In the genomic region with DNA sequence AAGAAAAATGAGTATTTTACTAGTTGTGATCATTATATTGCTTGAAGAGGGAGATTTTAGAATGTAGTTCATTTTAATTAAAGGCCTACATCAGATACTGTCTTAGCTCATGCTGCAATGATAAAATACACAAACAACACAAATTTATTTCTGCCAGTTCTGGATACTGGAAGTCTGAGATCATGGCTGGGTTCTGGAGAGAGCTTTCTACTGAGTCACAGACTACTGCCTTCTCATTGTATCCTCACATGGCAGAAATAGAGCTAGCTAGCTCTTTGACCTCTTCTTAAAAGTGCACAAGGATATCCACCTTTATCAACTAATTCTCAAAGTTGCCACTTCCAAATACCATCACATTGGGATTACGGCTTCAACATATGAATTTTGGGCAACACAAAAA, we compare ENCODE assay signal across 17 cellular contexts. TPM values are rescaled to one million over a fixed set of nuclear protein-coding genes. Genes with fewer than 3 reads are reported as not detected.
DNase-seq lines count a peak whose midpoint lies in the region; ATAC-seq, FAIRE-seq and TF ChIP-seq lines count a peak whose summit lies in the region.
"Had no signal": no experiment of that assay in that cellular context is flagged by ENCODE, and none has a peak within 500 bp of the region (broad histone marks: within the 10 kb centered on the region; RNA-seq: fewer than 3 reads in every experiment).

No MANE protein-coding gene starts in this region.

- FAIRE-seq in GM12892 (lab: Jason Lieb, UNC) (peak; percentile 33), astrocyte (lab: Jason Lieb, UNC) (peak; percentile 23)

- H3K79me2 ChIP-seq in astrocyte (ENCODE audit: insufficient read depth, low read length), result no peaks in the 10 kb centered on the region

- H3K27me3 Mint-ChIP-seq in astrocyte (ENCODE audit: low read depth, unreplicated experiment), result no peaks in the 10 kb centered on the region
- H3K27me3 Mint-ChIP-seq: CD8-positive, alpha-beta memory T cell; naive B cell had no signal

- peak overlapping the region; percentile 54 for H3K9ac ChIP-seq in astrocyte (ENCODE audit: low read length)
- H3K9ac ChIP-seq: KMS-11 had no signal

- H3K4me3 ChIP-seq in astrocyte (ENCODE audit: insufficient read depth, low read depth, low read length), result no peak overlapping the region
- H3K4me3 ChIP-seq in fibroblast of pulmonary artery (replicated peaks; ENCODE audit: low read depth, low read length), result no peak overlapping the region
- H3K4me3 ChIP-seq in aorta (ENCODE audit: low read length in 2 of 2), result no peak overlapping the region
- H3K4me3 ChIP-seq: tibial nerve had no signal

- H3K9me3 Mint-ChIP-seq in astrocyte (ENCODE audit: unreplicated experiment), result no peaks in the 10 kb centered on the region
- H3K9me3 Mint-ChIP-seq: CD8-positive, alpha-beta memory T cell; naive B cell had no signal

- no peak for TF ChIP-seq POLR2A in GM12892 (IDR thresholded peaks at IDR 0.05; ENCODE audit: low read depth, low read length)

- no peaks in the 10 kb centered on the region for H3K27me3 ChIP-seq in astrocyte (ENCODE audit: insufficient read depth, low read length)
- no peaks in the 10 kb centered on the region for H3K27me3 ChIP-seq in aorta (ENCODE audit: control insufficient read depth in 1 of 2, insufficient read depth in 2 of 2, low read length in 1 of 2)
- H3K27me3 ChIP-seq: tibial nerve had no signal

- peak overlapping the region; percentile 86 for H3K27ac Mint-ChIP-seq in astrocyte (ENCODE audit: unreplicated experiment)
- H3K27ac Mint-ChIP-seq: CD8-positive, alpha-beta memory T cell; naive B cell had no signal

- H3K4me1 ChIP-seq in astrocyte (ENCODE audit: insufficient read depth, low read length) (peaks cover 17% of the 10 kb centered on the region), aorta (ENCODE audit: control insufficient read depth in 1 of 2, insufficient read depth in 2 of 2, low read length in 2 of 2) (no peaks in the 10 kb centered on the region)
- H3K4me1 ChIP-seq: tibial nerve had no signal

- WGBS in aorta, 2 donors, result 93 to 97% methylated on average over 1 of the region's 1 CpG

- no peaks in the 10 kb centered on the region for H3K36me3 Mint-ChIP-seq in astrocyte (ENCODE audit: low read depth, unreplicated experiment)

- peak overlapping the region; percentile 67 for H3K4me2 ChIP-seq in astrocyte (ENCODE audit: low read length)
- H3K4me2 ChIP-seq: KMS-11 had no signal

- no peak for ATAC-seq in aorta (ENCODE audit: low FRiP score)
- no peak for ATAC-seq in HG02610 (IDR thresholded peaks at IDR 0.05; ENCODE audit: unreplicated experiment)
- ATAC-seq: HCT116 had no signal

- H3K4me3 Mint-ChIP-seq in astrocyte (ENCODE audit: unreplicated experiment), result no peak overlapping the region
- H3K4me3 Mint-ChIP-seq: CD8-positive, alpha-beta memory T cell; naive B cell had no signal

- peak overlapping the region; percentile 73 for H3K27ac ChIP-seq in astrocyte (ENCODE audit: low read depth, low read length)
- H3K27ac ChIP-seq in aorta (ENCODE audit: low read depth in 1 of 2, low read length in 2 of 2), result no peak overlapping the region
- H3K27ac ChIP-seq: KMS-11, tibial nerve, VCaP had no signal

- peaks cover 8% of the 10 kb centered on the region for H3K4me1 Mint-ChIP-seq in astrocyte (ENCODE audit: low read depth, unreplicated experiment)

- intact Hi-C loops in aorta (cut with DNase I), result no loop called here

- H4K20me1 ChIP-seq in astrocyte (ENCODE audit: insufficient read depth, low read length), result no peaks in the 10 kb centered on the region

- H3K9me3 ChIP-seq in astrocyte (ENCODE audit: insufficient read depth, low read depth, low read length) (no peaks in the 10 kb centered on the region), aorta (ENCODE audit: control insufficient read depth, low read length) (no peaks in the 10 kb centered on the region)
- H3K9me3 ChIP-seq: tibial nerve had no signal

- no peak overlapping the region for H2AFZ ChIP-seq in astrocyte (ENCODE audit: low read depth, low read length)

- H3K36me3 ChIP-seq in astrocyte (ENCODE audit: insufficient read depth, low read length) (peaks cover 7% of the 10 kb centered on the region), aorta (ENCODE audit: control insufficient read depth in 1 of 2, insufficient read depth in 2 of 2, low read length in 1 of 2) (peaks cover 0 to 2% of the 10 kb centered on the region in 2 donors)

- TF ChIP-seq CTCF in astrocyte (IDR thresholded peaks at IDR 0.05; ENCODE audit: insufficient read depth, low read depth, low read length) (no peak), fibroblast of pulmonary artery (IDR thresholded peaks at IDR 0.05; ENCODE audit: low read length, missing control alignments) (no peak)

- DNase-seq in GM12892 (ENCODE audit: insufficient read length) (no peak), astrocyte (ENCODE audit: low read depth) (peak; percentile 87), fibroblast of pulmonary artery (ENCODE audit: low read depth) (peak; percentile 51), activated T-cell treated with anti-CD3 and anti-CD28 coated beads for 4 hours (no peak), NCI-H2107 (lab: John Stamatoyannopoulos, UW) (no peak), aorta (no peak)
- DNase-seq: CD8-positive, alpha-beta memory T cell; head of caudate nucleus; naive B cell; NCI-H1436; NCI-H510A treated with DMSO at 0.1 percent for 48 hours; stimulated activated CD8-positive, alpha-beta memory T cell treated with anti-CD3 and anti-CD28 coated beads, Interleukin-4, amount 100 ng/mL, for 48 hours had no signal

RNA-seq across cellular contexts. Expression of a gene that starts 53.8 kb away (rescaled TPM):
- 36.6 TPM for polyA plus RNA-seq in GM12892 (2012; ENCODE audit: missing spikeins)
- total RNA-seq in astrocyte (7.0 and 9.8 TPM in 2 replicates), aorta (10 to 100 TPM; 15.5 to 31.4 TPM)
- 10 to 100 TPM in 1 of 2 donors, 1 to 10 TPM in 1; 8.8 to 23.8 TPM for polyA plus RNA-seq in aorta

Comparison
In these comparisons a context has a peak if more than half of its experiments do, and no peak if none do; other contexts are left out.
1. DNase-seq: peak in astrocyte (single experiment) and fibroblast of pulmonary artery (single experiment); none in GM12892 (single experiment), activated T-cell treated with anti-CD3 and anti-CD28 coated beads for 4 hours (single experiment), NCI-H2107 (single experiment) and aorta (0 of 2).